In genomic region chrX:23901065-23901464, GRCh38 we compare ENCODE assay signal across 8 cellular contexts. TPM values are rescaled to one million over a fixed set of nuclear protein-coding genes. Genes with fewer than 3 reads are reported as not detected.
DNase-seq lines count a peak whose midpoint lies in the region; ATAC-seq lines count a peak whose summit lies in the region.

No MANE protein-coding gene starts in this region.

- DNase-seq in Daoy (ENCODE audit: low read depth) (peak; percentile 79), MG63 (peak; percentile 33), cerebellar cortex (ENCODE audit: low spot score) (peak; percentile 19), non-pigmented ciliary epithelial cell (ENCODE audit: low read depth) (peak; percentile 65), NCI-H1105 (lab: John Stamatoyannopoulos, UW) (no peak)
- no peak for DNase-seq in activated effector memory CD4-positive, alpha-beta T cell treated with Interleukin-2 at 50 U/mL for 16 hours
- DNase-seq in activated CD4-positive, alpha-beta T cell treated with anti-CD3 and anti-CD28 coated beads, Interleukin-2, amount 50 U/mL, for 4 hours = no peak

- no peaks in the 10 kb centered on the region for H3K27me3 ChIP-seq in MG63

- no peaks in the 10 kb centered on the region for H3K36me3 ChIP-seq in MG63

- ATAC-seq in HG03097 (IDR thresholded peaks at IDR 0.05; ENCODE audit: low FRiP score, unreplicated experiment) = no peak

- H3K9me3 ChIP-seq in MG63 = no peaks in the 10 kb centered on the region

- H3K4me3 ChIP-seq in MG63 = no peak overlapping the region

RNA-seq across cellular contexts. Expression of gene APOO, which starts 6.7 kb away (rescaled TPM):
- 29.4 and 49.9 TPM in 2 replicates for total RNA-seq in Daoy (2014; rRNA removed; shearing (Covaris generic))
- total RNA-seq in MG63 (2014; rRNA removed; shearing (Covaris generic); ENCODE audit: low replicate concordance) = 20.2 and 23.5 TPM in 2 replicates

RNA-seq across cellular contexts. Expression of gene CXorf58, which starts 6.7 kb away (rescaled TPM):
- not detected in 2 replicates for total RNA-seq in Daoy (2014; rRNA removed; shearing (Covaris generic))
- total RNA-seq in MG63 (2014; rRNA removed; shearing (Covaris generic); ENCODE audit: low replicate concordance) = 0.92 TPM in 1 of 2 replicates, not detected in the other

Comparison
In these comparisons a context has a peak if more than half of its experiments do, and no peak if none do; other contexts are left out.
1. DNase-seq: peak in Daoy (single experiment), MG63 (single experiment), cerebellar cortex (single experiment) and non-pigmented ciliary epithelial cell (single experiment); none in NCI-H1105 (single experiment), activated effector memory CD4-positive, alpha-beta T cell treated with Interleukin-2 at 50 U/mL for 16 hours (single experiment) and activated CD4-positive, alpha-beta T cell treated with anti-CD3 and anti-CD28 coated beads, Interleukin-2, amount 50 U/mL, for 4 hours (0 of 2).